In genomic region chr16:64478258-64478906, GRCh38 we compare ENCODE assay signal across 1 cellular context.
TF ChIP-seq lines count a peak whose summit lies in the region.

No MANE protein-coding gene starts in this region.

TF ChIP-seq in HepG2, 621 proteins besides CTCF, POLR2A, EP300 and RAD21 (continued from another document and continues in another):
- TF ChIP-seq ARID4A (CRISPR knock-in tag; IDR thresholded peaks at IDR 0.05; ENCODE audit: borderline replicate concordance) (no peak), HNRNPK (IDR thresholded peaks at IDR 0.05; ENCODE audit: low read depth, low read length, poor library complexity, severe bottlenecking) (no peak), ZNF605 (CRISPR knock-in tag; IDR thresholded peaks at IDR 0.05) (no peak), NFIB (CRISPR knock-in tag; IDR thresholded peaks at IDR 0.05; ENCODE audit: borderline replicate concordance) (no peak), RBAK (CRISPR knock-in tag; IDR thresholded peaks at IDR 0.05) (no peak), PITX1 (CRISPR knock-in tag; IDR thresholded peaks at IDR 0.05) (no peak), ZNF788 (CRISPR knock-in tag; IDR thresholded peaks at IDR 0.05; ENCODE audit: borderline replicate concordance) (no peak), ZSCAN9 (CRISPR knock-in tag; IDR thresholded peaks at IDR 0.05; ENCODE audit: borderline replicate concordance) (no peak), THYN1 (CRISPR knock-in tag; IDR thresholded peaks at IDR 0.05; ENCODE audit: borderline replicate concordance, low read depth) (no peak), RARA (CRISPR knock-in tag; IDR thresholded peaks at IDR 0.05) (no peak), CERS6 (CRISPR knock-in tag; IDR thresholded peaks at IDR 0.05) (no peak), ZNF567 (CRISPR knock-in tag; IDR thresholded peaks at IDR 0.05; ENCODE audit: borderline replicate concordance) (no peak), CBX5 (CRISPR knock-in tag; IDR thresholded peaks at IDR 0.05; ENCODE audit: borderline replicate concordance) (no peak), ARID5B (CRISPR knock-in tag; IDR thresholded peaks at IDR 0.05) (peak; percentile 60), FOXA1 (IDR thresholded peaks at IDR 0.05) (no peak), FOXA1 (CRISPR knock-in tag; IDR thresholded peaks at IDR 0.05) (peak; percentile 37; the same call in 1 of the 2 replicates), ISL2 (CRISPR knock-in tag; IDR thresholded peaks at IDR 0.05) (no peak), HNRNPUL1 (IDR thresholded peaks at IDR 0.05; ENCODE audit: low read depth, low read length) (no peak), TERF1 (CRISPR knock-in tag; IDR thresholded peaks at IDR 0.05) (no peak), ZMYM4 (CRISPR knock-in tag; IDR thresholded peaks at IDR 0.05) (no peak), ZNF773 (CRISPR knock-in tag; IDR thresholded peaks at IDR 0.05; ENCODE audit: borderline replicate concordance) (no peak), ZNF720 (CRISPR knock-in tag; IDR thresholded peaks at IDR 0.05) (no peak), ZSCAN12 (CRISPR knock-in tag; IDR thresholded peaks at IDR 0.05) (no peak), ZSCAN5A (CRISPR knock-in tag; IDR thresholded peaks at IDR 0.05; ENCODE audit: borderline replicate concordance) (no peak), SNAI1 (CRISPR knock-in tag; IDR thresholded peaks at IDR 0.05; ENCODE audit: borderline replicate concordance) (no peak), ZNF572 (CRISPR knock-in tag; IDR thresholded peaks at IDR 0.05) (no peak), MXI1 (IDR thresholded peaks at IDR 0.05; ENCODE audit: borderline replicate concordance, low read depth, low read length) (no peak), TBX3 (IDR thresholded peaks at IDR 0.05; ENCODE audit: borderline replicate concordance) (peak; percentile 89; the same call in 1 of the 2 replicates), TOE1 (CRISPR knock-in tag; IDR thresholded peaks at IDR 0.05) (no peak), BCL6 (CRISPR knock-in tag; IDR thresholded peaks at IDR 0.05) (0 out of 2 replicates have a peak, but pooled peaks have one; percentile 22), ZNF121 (CRISPR knock-in tag; IDR thresholded peaks at IDR 0.05) (no peak), ZNF513 (CRISPR knock-in tag; conservative IDR thresholded peaks at IDR 0.05) (no peak), PAXIP1 (CRISPR knock-in tag; conservative IDR thresholded peaks at IDR 0.05) (peak; percentile 33), HMG20B (CRISPR knock-in tag; conservative IDR thresholded peaks at IDR 0.05) (0 out of 2 replicates have a peak, but pooled peaks have one; percentile 53), ZNF770 (CRISPR knock-in tag; IDR thresholded peaks at IDR 0.05) (no peak), AGO1 (IDR thresholded peaks at IDR 0.05; ENCODE audit: low read depth, low read length, poor library complexity, severe bottlenecking) (no peak), SAP130 (CRISPR knock-in tag; IDR thresholded peaks at IDR 0.05; ENCODE audit: low read depth) (no peak), MEIS1 (CRISPR knock-in tag; IDR thresholded peaks at IDR 0.05; ENCODE audit: borderline replicate concordance) (no peak), REXO4 (CRISPR knock-in tag; IDR thresholded peaks at IDR 0.05; ENCODE audit: borderline replicate concordance) (no peak), HHEX (CRISPR knock-in tag; IDR thresholded peaks at IDR 0.05) (peak; percentile 87), ZNF503 (CRISPR knock-in tag; IDR thresholded peaks at IDR 0.05) (peak; percentile 80; the same call in 1 of the 2 replicates), ZNF317 (CRISPR knock-in tag; IDR thresholded peaks at IDR 0.05) (no peak)
